ENCODE assay signal across 8 cellular contexts in the genomic region with DNA sequence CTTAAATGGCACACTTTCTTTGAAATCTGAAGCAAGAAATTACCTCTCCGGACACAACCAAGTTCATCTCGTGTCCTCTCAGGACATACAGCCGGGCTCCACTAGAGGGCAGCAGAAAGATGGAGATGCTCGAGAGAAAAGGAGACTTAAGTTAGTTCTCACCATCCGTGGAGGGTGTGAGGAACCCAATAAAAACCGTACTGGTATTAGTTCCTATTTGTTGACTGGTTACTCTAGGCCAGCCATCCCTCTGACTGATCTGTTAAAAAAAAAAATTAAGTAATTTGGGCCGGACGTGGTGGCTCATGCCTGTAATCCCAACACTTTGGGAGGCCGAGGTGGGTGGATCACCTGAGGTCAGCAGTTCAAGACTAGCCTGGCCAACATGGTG. TPM values are rescaled to one million over a fixed set of nuclear protein-coding genes. Genes with fewer than 3 reads are reported as not detected.
DNase-seq lines count a peak whose midpoint lies in the region; ATAC-seq and TF ChIP-seq lines count a peak whose summit lies in the region.

No MANE protein-coding gene starts in this region.

- H3K79me2 ChIP-seq in PC-9 (ENCODE audit: low read depth), result no peaks in the 10 kb centered on the region

- H3K4me1 ChIP-seq in PC-9 (replicated peaks; ENCODE audit: insufficient read depth) (peaks cover 25% of the 10 kb centered on the region), esophagus squamous epithelium (peaks cover 8 to 30% (median 12%) of the 10 kb centered on the region in 3 donors)

- peak overlapping the region; percentile 96 for H3K4me2 ChIP-seq in PC-9

- H3K27ac ChIP-seq in PC-9 (no peak overlapping the region), esophagus squamous epithelium (no peak overlapping the region)

- POLR2A ChIA-PET in PC-9 (lab: Charles Lee; ENCODE audit: unreplicated experiment), result no interaction called here
- POLR2A ChIA-PET in naive thymus-derived CD8-positive, alpha-beta T cell (lab: Charles Lee), result interaction anchor here (1.2 to 2.9 kb wide), 6 partner anchors 10 to 412 kb away, joined by 3 to 11 read pairs (median 4); no protein-coding TSS in a partner anchor

- H3K4me3 Mint-ChIP-seq in naive thymus-derived CD8-positive, alpha-beta T cell, result peak overlapping the region; percentile 52 to 89 (median 84)
- H3K4me3 Mint-ChIP-seq in stimulated activated naive CD8-positive, alpha-beta T cell treated with anti-CD3 and anti-CD28 coated beads, Interleukin-15, Interleukin-2, amounts not matched to agents 100 ng/mL and 50 ng/mL, for 24 hours, result peak overlapping the region; percentile 81

- DNase-seq in EH (ENCODE audit: low read depth), result peak; percentile 78
- peak; percentile 84 to 89 for DNase-seq in Kasumi-1 (lab: John Stamatoyannopoulos, UW)
- peak; percentile 70 to 79 for DNase-seq in PC-9
- DNase-seq in activated T-cell treated with anti-CD3 and anti-CD28 coated beads for 4 hours, result peak; percentile 85
- no peak for DNase-seq in esophagus squamous epithelium (lab: John Stamatoyannopoulos, UW)
- peak; percentile 60 to 90 (median 76) for DNase-seq in naive thymus-derived CD8-positive, alpha-beta T cell

- CTCF ChIA-PET in PC-9 (lab: Charles Lee), result interaction anchor here (0.6 to 1.3 kb wide), 2 partner anchors 119 to 256 kb away, joined by 4 to 5 read pairs; no protein-coding TSS in a partner anchor

- peaks cover 10% of the 10 kb centered on the region; the same call in 1 of the 2 replicates for H3F3A ChIP-seq in PC-9 (ENCODE audit: insufficient read depth, low read depth)

- peak; percentile 81 for TF ChIP-seq CTCF in PC-9 (conservative IDR thresholded peaks at IDR 0.05)
- peak; percentile 71 to 89 (median 86) for TF ChIP-seq CTCF in esophagus squamous epithelium (IDR thresholded peaks at IDR 0.05)

- H3K4me1 Mint-ChIP-seq in naive thymus-derived CD8-positive, alpha-beta T cell, result peaks cover 6 to 25% (median 15%) of the 10 kb centered on the region in 4 donors
- H3K4me1 Mint-ChIP-seq in stimulated activated naive CD8-positive, alpha-beta T cell treated with anti-CD3 and anti-CD28 coated beads, Interleukin-15, Interleukin-2, amounts not matched to agents 100 ng/mL and 50 ng/mL, for 24 hours (ENCODE audit: low read depth), result peaks cover 67% of the 10 kb centered on the region

- no TSS peak for BruUV-seq in PC-9 (replicated peaks; lab: Mats Ljungman, UMichigan)

- H2AFZ ChIP-seq in PC-9, result no peak overlapping the region

- no peak for ATAC-seq in naive thymus-derived CD8-positive, alpha-beta T cell
- no peak for ATAC-seq in GM21390 (IDR thresholded peaks at IDR 0.05; ENCODE audit: unreplicated experiment)

- H3K27ac Mint-ChIP-seq in naive thymus-derived CD8-positive, alpha-beta T cell, result peak overlapping the region in 5 of 10 donors; percentile 7 to 78 (median 64)
- peak overlapping the region; percentile 36 for H3K27ac Mint-ChIP-seq in stimulated activated naive CD8-positive, alpha-beta T cell treated with anti-CD3 and anti-CD28 coated beads, Interleukin-15, Interleukin-2, amounts not matched to agents 100 ng/mL and 50 ng/mL, for 24 hours

- H3K9me2 ChIP-seq in PC-9 (ENCODE audit: insufficient read depth), result no peaks in the 10 kb centered on the region

- no peaks in the 10 kb centered on the region for H4K20me1 ChIP-seq in PC-9 (ENCODE audit: insufficient read depth)

- 9 to 14% methylated on average over 7 to 9 of the region's 9 CpGs for WGBS in esophagus squamous epithelium, 2 donors

- H3K36me3 ChIP-seq in PC-9 (ENCODE audit: low read depth), result no peaks in the 10 kb centered on the region
- H3K36me3 ChIP-seq in esophagus squamous epithelium, result no peaks in the 10 kb centered on the region

- H3K36me3 Mint-ChIP-seq in naive thymus-derived CD8-positive, alpha-beta T cell, result no peaks in the 10 kb centered on the region
- no peaks in the 10 kb centered on the region for H3K36me3 Mint-ChIP-seq in stimulated activated naive CD8-positive, alpha-beta T cell treated with anti-CD3 and anti-CD28 coated beads, Interleukin-15, Interleukin-2, amounts not matched to agents 100 ng/mL and 50 ng/mL, for 24 hours (ENCODE audit: low read depth)

- H3K27me3 ChIP-seq in PC-9 (ENCODE audit: insufficient read depth, low read depth) (no peaks in the 10 kb centered on the region), esophagus squamous epithelium (no peaks in the 10 kb centered on the region)

- intact Hi-C loops in PC-9 (cut with micrococcal nuclease; ENCODE audit: unreplicated experiment) (loop anchor here (2.0 to 10.0 kb wide), 4 partner anchors 64 to 580 kb away; partner anchors contain the start of genes ARID3B, CLK3 and RPP25), esophagus squamous epithelium (cut with DNase I) (loop anchor here (5.0 to 10.0 kb wide), 2 partner anchors 247 to 390 kb away; no protein-coding TSS in a partner anchor)

- peaks cover 0 to 4% (median 2%) of the 10 kb centered on the region in 5 donors for H3K27me3 Mint-ChIP-seq in naive thymus-derived CD8-positive, alpha-beta T cell
- H3K27me3 Mint-ChIP-seq in stimulated activated naive CD8-positive, alpha-beta T cell treated with anti-CD3 and anti-CD28 coated beads, Interleukin-15, Interleukin-2, amounts not matched to agents 100 ng/mL and 50 ng/mL, for 24 hours, result peaks cover 14% of the 10 kb centered on the region

- TF ChIP-seq POLR2A in esophagus squamous epithelium (IDR thresholded peaks at IDR 0.05), result no peak

- H3K9me3 Mint-ChIP-seq in naive thymus-derived CD8-positive, alpha-beta T cell, result no peaks in the 10 kb centered on the region
- H3K9me3 Mint-ChIP-seq in stimulated activated naive CD8-positive, alpha-beta T cell treated with anti-CD3 and anti-CD28 coated beads, Interleukin-15, Interleukin-2, amounts not matched to agents 100 ng/mL and 50 ng/mL, for 24 hours, result no peaks in the 10 kb centered on the region

- no peaks in the 10 kb centered on the region for H3K9me3 ChIP-seq in PC-9 (ENCODE audit: insufficient read depth, low read depth)
- H3K9me3 ChIP-seq in esophagus squamous epithelium, result no peaks in the 10 kb centered on the region

- H3K4me3 ChIP-seq in PC-9 (peak overlapping the region; percentile 67; the same call in 1 of the 2 replicates), esophagus squamous epithelium (no peak overlapping the region)

RNA-seq across cellular contexts. Expression of gene CYP11A1, which starts 7.9 kb away (rescaled TPM):
- total RNA-seq in PC-9 (2021) (7.1 and 9.6 TPM in 2 replicates), esophagus squamous epithelium (10 to 100 TPM in 2 of 4 donors, 1 to 10 TPM in 2; 1.3 to 17.0 (median 9.5) TPM)
- total RNA-seq in naive thymus-derived CD8-positive, alpha-beta T cell, result not detected
- polyA plus RNA-seq in naive thymus-derived CD8-positive, alpha-beta T cell, result not detected

RNA-seq across cellular contexts. Expression of gene SEMA7A, which starts 58.5 kb away (rescaled TPM):
- 8.3 and 14.5 TPM in 2 replicates for total RNA-seq in PC-9 (2021)
- 1 to 10 TPM; 1.2 to 7.5 (median 2.9) TPM for total RNA-seq in esophagus squamous epithelium
- 1 to 10 TPM; 3.2 TPM for total RNA-seq in naive thymus-derived CD8-positive, alpha-beta T cell
- polyA plus RNA-seq in naive thymus-derived CD8-positive, alpha-beta T cell, result 1 to 10 TPM in 1 of 3 donors, under 1 TPM in 2; 0.09 to 1.7 (median 0.20) TPM
